2 cellular contexts compared by ENCODE assay signal in the genomic region with DNA sequence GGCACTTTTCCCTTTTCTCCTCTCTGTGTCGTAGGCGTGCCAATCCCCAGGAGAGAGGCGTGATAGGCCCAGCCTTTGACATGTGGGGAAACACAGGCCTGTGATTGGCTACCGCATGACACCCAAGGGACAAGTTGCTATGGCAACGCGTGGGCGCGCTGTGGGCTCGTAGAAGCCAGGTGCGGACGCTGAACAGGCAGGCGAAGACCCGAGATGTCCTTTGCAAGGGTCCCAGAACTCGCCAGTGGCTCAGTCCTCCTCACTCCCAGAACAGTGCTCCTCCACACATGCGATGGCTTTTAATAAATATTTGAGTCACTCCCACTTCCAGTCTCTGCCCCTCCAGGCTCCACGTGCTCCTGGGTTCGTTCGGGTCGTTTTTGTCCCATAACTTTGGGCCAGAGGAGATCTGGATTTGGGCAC.
A peak's percentile ranks its signal among the peaks of the same experiment; 100 is the strongest.
TF ChIP-seq lines count a peak whose summit lies in the region.

No MANE protein-coding gene starts in this region.

TF ChIP-seq in GM12891, 5 proteins besides CTCF, POLR2A, EP300 and RAD21:
- no peak for TF ChIP-seq POLR2AphosphoS5 (IDR thresholded peaks at IDR 0.05; ENCODE audit: low read depth, low read length)
- TF ChIP-seq PAX5 (IDR thresholded peaks at IDR 0.05; ENCODE audit: insufficient read depth, low read length, severe bottlenecking): no peak
- no peak for TF ChIP-seq POU2F2 (IDR thresholded peaks at IDR 0.05; ENCODE audit: low read depth, low read length)
- TF ChIP-seq SPI1 (IDR thresholded peaks at IDR 0.05; ENCODE audit: low read depth, low read length): no peak
- TF ChIP-seq TAF1 (IDR thresholded peaks at IDR 0.05; ENCODE audit: low read depth, low read length): no peak

TF ChIP-seq in GM12878, 131 proteins besides CTCF, POLR2A, EP300 and RAD21 (continues in another document):
- TF ChIP-seq, protein P1, sequence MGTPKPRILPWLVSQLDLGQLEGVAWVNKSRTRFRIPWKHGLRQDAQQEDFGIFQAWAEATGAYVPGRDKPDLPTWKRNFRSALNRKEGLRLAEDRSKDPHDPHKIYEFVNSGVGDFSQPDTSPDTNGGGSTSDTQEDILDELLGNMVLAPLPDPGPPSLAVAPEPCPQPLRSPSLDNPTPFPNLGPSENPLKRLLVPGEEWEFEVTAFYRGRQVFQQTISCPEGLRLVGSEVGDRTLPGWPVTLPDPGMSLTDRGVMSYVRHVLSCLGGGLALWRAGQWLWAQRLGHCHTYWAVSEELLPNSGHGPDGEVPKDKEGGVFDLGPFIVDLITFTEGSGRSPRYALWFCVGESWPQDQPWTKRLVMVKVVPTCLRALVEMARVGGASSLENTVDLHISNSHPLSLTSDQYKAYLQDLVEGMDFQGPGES (IDR thresholded peaks at IDR 0.05): peak; percentile 60; the same call in 1 of the 2 replicates
- peak; percentile 90 for TF ChIP-seq SP1 (IDR thresholded peaks at IDR 0.05; ENCODE audit: low read depth, low read length)
- peak; percentile 36; the same call in 1 of the 2 replicates for TF ChIP-seq RUNX3 (IDR thresholded peaks at IDR 0.05; ENCODE audit: low read length)
- TF ChIP-seq RB1 (IDR thresholded peaks at IDR 0.05; ENCODE audit: borderline replicate concordance): peak; percentile 81; the same call in 1 of the 2 replicates
- peak; percentile 24; the same call in 1 of the 2 replicates for TF ChIP-seq CREM (IDR thresholded peaks at IDR 0.05; ENCODE audit: low read depth)
- TF ChIP-seq, protein P2, sequence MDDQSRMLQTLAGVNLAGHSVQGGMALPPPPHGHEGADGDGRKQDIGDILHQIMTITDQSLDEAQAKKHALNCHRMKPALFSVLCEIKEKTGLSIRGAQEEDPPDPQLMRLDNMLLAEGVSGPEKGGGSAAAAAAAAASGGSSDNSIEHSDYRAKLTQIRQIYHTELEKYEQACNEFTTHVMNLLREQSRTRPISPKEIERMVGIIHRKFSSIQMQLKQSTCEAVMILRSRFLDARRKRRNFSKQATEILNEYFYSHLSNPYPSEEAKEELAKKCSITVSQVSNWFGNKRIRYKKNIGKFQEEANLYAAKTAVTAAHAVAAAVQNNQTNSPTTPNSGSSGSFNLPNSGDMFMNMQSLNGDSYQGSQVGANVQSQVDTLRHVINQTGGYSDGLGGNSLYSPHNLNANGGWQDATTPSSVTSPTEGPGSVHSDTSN (IDR thresholded peaks at IDR 0.05; ENCODE audit: insufficient replicate concordance, low read depth, low read length): peak; percentile 66
- TF ChIP-seq, protein P3, sequence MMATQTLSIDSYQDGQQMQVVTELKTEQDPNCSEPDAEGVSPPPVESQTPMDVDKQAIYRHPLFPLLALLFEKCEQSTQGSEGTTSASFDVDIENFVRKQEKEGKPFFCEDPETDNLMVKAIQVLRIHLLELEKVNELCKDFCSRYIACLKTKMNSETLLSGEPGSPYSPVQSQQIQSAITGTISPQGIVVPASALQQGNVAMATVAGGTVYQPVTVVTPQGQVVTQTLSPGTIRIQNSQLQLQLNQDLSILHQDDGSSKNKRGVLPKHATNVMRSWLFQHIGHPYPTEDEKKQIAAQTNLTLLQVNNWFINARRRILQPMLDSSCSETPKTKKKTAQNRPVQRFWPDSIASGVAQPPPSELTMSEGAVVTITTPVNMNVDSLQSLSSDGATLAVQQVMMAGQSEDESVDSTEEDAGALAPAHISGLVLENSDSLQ (IDR thresholded peaks at IDR 0.05): peak; percentile 88
- TF ChIP-seq, protein P4, sequence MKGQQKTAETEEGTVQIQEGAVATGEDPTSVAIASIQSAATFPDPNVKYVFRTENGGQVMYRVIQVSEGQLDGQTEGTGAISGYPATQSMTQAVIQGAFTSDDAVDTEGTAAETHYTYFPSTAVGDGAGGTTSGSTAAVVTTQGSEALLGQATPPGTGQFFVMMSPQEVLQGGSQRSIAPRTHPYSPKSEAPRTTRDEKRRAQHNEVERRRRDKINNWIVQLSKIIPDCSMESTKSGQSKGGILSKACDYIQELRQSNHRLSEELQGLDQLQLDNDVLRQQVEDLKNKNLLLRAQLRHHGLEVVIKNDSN (IDR thresholded peaks at IDR 0.05; ENCODE audit: borderline replicate concordance, extremely low read length, insufficient read depth, low read depth, low read length): peak; percentile 93
- peak; percentile 59 for TF ChIP-seq IKZF1 (conservative IDR thresholded peaks at IDR 0.05)
- peak; percentile 67 to 95 for TF ChIP-seq EGR1 (IDR thresholded peaks at IDR 0.05; ENCODE audit: borderline replicate concordance in 1 of 2, low read depth in 2 of 2, low read length in 2 of 2)
- TF ChIP-seq KLF5 (IDR thresholded peaks at IDR 0.05; ENCODE audit: partially characterized antibody): peak; percentile 48
- no peak for TF ChIP-seq ZZZ3 (IDR thresholded peaks at IDR 0.05; ENCODE audit: control insufficient read depth, insufficient read length, low read depth)
- TF ChIP-seq, protein P5, sequence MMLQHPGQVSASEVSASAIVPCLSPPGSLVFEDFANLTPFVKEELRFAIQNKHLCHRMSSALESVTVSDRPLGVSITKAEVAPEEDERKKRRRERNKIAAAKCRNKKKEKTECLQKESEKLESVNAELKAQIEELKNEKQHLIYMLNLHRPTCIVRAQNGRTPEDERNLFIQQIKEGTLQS (IDR thresholded peaks at IDR 0.05; ENCODE audit: borderline replicate concordance, extremely low read depth, low read depth, low read length): peak; percentile 62; the same call in 1 of the 2 replicates
- TF ChIP-seq, protein P6, sequence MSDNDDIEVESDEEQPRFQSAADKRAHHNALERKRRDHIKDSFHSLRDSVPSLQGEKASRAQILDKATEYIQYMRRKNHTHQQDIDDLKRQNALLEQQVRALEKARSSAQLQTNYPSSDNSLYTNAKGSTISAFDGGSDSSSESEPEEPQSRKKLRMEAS (IDR thresholded peaks at IDR 0.05; ENCODE audit: low read depth, low read length): peak; percentile 83
- TF ChIP-seq HCFC1 (IDR thresholded peaks at IDR 0.05; ENCODE audit: low read length): no peak
- 0 out of 2 replicates have a peak, but pooled peaks have one; percentile 80 for TF ChIP-seq TCF12 (IDR thresholded peaks at IDR 0.05; ENCODE audit: low read depth, low read length)
- peak; percentile 78; the same call in 1 of the 2 replicates for TF ChIP-seq CHD2 (IDR thresholded peaks at IDR 0.05; ENCODE audit: borderline replicate concordance, low read depth, low read length)
- TF ChIP-seq, protein P7, sequence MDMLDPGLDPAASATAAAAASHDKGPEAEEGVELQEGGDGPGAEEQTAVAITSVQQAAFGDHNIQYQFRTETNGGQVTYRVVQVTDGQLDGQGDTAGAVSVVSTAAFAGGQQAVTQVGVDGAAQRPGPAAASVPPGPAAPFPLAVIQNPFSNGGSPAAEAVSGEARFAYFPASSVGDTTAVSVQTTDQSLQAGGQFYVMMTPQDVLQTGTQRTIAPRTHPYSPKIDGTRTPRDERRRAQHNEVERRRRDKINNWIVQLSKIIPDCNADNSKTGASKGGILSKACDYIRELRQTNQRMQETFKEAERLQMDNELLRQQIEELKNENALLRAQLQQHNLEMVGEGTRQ (IDR thresholded peaks at IDR 0.05; ENCODE audit: borderline replicate concordance, low read depth, low read length): peak; percentile 92
- TF ChIP-seq MEF2B (IDR thresholded peaks at IDR 0.05; ENCODE audit: partially characterized antibody, poor library complexity, severe bottlenecking): peak; percentile 99
- TF ChIP-seq NR2F1 (conservative IDR thresholded peaks at IDR 0.05): no peak
- TF ChIP-seq MEF2A (IDR thresholded peaks at IDR 0.05; ENCODE audit: insufficient read depth, low read depth, low read length): no peak
- TF ChIP-seq HDGF (IDR thresholded peaks at IDR 0.05): no peak
- TF ChIP-seq, protein P8, sequence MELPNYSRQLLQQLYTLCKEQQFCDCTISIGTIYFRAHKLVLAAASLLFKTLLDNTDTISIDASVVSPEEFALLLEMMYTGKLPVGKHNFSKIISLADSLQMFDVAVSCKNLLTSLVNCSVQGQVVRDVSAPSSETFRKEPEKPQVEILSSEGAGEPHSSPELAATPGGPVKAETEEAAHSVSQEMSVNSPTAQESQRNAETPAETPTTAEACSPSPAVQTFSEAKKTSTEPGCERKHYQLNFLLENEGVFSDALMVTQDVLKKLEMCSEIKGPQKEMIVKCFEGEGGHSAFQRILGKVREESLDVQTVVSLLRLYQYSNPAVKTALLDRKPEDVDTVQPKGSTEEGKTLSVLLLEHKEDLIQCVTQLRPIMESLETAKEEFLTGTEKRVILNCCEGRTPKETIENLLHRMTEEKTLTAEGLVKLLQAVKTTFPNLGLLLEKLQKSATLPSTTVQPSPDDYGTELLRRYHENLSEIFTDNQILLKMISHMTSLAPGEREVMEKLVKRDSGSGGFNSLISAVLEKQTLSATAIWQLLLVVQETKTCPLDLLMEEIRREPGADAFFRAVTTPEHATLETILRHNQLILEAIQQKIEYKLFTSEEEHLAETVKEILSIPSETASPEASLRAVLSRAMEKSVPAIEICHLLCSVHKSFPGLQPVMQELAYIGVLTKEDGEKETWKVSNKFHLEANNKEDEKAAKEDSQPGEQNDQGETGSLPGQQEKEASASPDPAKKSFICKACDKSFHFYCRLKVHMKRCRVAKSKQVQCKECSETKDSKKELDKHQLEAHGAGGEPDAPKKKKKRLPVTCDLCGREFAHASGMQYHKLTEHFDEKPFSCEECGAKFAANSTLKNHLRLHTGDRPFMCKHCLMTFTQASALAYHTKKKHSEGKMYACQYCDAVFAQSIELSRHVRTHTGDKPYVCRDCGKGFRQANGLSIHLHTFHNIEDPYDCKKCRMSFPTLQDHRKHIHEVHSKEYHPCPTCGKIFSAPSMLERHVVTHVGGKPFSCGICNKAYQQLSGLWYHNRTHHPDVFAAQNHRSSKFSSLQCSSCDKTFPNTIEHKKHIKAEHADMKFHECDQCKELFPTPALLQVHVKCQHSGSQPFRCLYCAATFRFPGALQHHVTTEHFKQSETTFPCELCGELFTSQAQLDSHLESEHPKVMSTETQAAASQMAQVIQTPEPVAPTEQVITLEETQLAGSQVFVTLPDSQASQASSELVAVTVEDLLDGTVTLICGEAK (IDR thresholded peaks at IDR 0.05; ENCODE audit: borderline replicate concordance): peak; percentile 50; the same call in 1 of the 2 replicates
- TF ChIP-seq YY1 (IDR thresholded peaks at IDR 0.05; ENCODE audit: low read depth, low read length): no peak
- peak; percentile 64 for TF ChIP-seq NFYA (IDR thresholded peaks at IDR 0.05; ENCODE audit: borderline replicate concordance, low read depth, low read length)
- TF ChIP-seq, protein P9, sequence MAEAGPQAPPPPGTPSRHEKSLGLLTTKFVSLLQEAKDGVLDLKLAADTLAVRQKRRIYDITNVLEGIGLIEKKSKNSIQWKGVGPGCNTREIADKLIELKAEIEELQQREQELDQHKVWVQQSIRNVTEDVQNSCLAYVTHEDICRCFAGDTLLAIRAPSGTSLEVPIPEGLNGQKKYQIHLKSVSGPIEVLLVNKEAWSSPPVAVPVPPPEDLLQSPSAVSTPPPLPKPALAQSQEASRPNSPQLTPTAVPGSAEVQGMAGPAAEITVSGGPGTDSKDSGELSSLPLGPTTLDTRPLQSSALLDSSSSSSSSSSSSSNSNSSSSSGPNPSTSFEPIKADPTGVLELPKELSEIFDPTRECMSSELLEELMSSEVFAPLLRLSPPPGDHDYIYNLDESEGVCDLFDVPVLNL (IDR thresholded peaks at IDR 0.05; ENCODE audit: low read depth, low read length): no peak
- TF ChIP-seq POLR2AphosphoS5 (IDR thresholded peaks at IDR 0.05; ENCODE audit: low read length): no peak
- TF ChIP-seq, protein P10, sequence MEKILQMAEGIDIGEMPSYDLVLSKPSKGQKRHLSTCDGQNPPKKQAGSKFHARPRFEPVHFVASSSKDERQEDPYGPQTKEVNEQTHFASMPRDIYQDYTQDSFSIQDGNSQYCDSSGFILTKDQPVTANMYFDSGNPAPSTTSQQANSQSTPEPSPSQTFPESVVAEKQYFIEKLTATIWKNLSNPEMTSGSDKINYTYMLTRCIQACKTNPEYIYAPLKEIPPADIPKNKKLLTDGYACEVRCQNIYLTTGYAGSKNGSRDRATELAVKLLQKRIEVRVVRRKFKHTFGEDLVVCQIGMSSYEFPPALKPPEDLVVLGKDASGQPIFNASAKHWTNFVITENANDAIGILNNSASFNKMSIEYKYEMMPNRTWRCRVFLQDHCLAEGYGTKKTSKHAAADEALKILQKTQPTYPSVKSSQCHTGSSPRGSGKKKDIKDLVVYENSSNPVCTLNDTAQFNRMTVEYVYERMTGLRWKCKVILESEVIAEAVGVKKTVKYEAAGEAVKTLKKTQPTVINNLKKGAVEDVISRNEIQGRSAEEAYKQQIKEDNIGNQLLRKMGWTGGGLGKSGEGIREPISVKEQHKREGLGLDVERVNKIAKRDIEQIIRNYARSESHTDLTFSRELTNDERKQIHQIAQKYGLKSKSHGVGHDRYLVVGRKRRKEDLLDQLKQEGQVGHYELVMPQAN (conservative IDR thresholded peaks at IDR 0.05): peak; percentile 65
- peak; percentile 94 for TF ChIP-seq MXI1 (IDR thresholded peaks at IDR 0.05; ENCODE audit: low read depth, low read length)
- TF ChIP-seq RFX5 (IDR thresholded peaks at IDR 0.05; ENCODE audit: low read depth, low read length): peak; percentile 97
- peak; percentile 100 for TF ChIP-seq BMI1 (IDR thresholded peaks at IDR 0.05; ENCODE audit: borderline replicate concordance)
- no peak for TF ChIP-seq TBL1XR1 (IDR thresholded peaks at IDR 0.05; ENCODE audit: low read depth, low read length)
- peak; percentile 17; the same call in 1 of the 2 replicates for TF ChIP-seq ATF7 (IDR thresholded peaks at IDR 0.05; ENCODE audit: low read depth)
- no peak for TF ChIP-seq TARDBP (IDR thresholded peaks at IDR 0.05; ENCODE audit: borderline replicate concordance)
- TF ChIP-seq ZNF207 (IDR thresholded peaks at IDR 0.05; ENCODE audit: borderline replicate concordance): peak; percentile 54; the same call in 1 of the 2 replicates
- TF ChIP-seq HDAC6 (IDR thresholded peaks at IDR 0.05; ENCODE audit: unreplicated experiment): no peak
- TF ChIP-seq IKZF2 (IDR thresholded peaks at IDR 0.05): peak in 1 of 2 experiments; percentile 64; a peak in 1 of 4 replicates
- TF ChIP-seq, protein P11, sequence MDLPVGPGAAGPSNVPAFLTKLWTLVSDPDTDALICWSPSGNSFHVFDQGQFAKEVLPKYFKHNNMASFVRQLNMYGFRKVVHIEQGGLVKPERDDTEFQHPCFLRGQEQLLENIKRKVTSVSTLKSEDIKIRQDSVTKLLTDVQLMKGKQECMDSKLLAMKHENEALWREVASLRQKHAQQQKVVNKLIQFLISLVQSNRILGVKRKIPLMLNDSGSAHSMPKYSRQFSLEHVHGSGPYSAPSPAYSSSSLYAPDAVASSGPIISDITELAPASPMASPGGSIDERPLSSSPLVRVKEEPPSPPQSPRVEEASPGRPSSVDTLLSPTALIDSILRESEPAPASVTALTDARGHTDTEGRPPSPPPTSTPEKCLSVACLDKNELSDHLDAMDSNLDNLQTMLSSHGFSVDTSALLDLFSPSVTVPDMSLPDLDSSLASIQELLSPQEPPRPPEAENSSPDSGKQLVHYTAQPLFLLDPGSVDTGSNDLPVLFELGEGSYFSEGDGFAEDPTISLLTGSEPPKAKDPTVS (IDR thresholded peaks at IDR 0.05; ENCODE audit: low read depth, low read length): no peak
- peak; percentile 89 for TF ChIP-seq RAD51 (IDR thresholded peaks at IDR 0.05)
- TF ChIP-seq DPF2 (IDR thresholded peaks at IDR 0.05): peak; percentile 65
- TF ChIP-seq BHLHE40 (IDR thresholded peaks at IDR 0.05; ENCODE audit: borderline replicate concordance in 1 of 2, low read depth in 2 of 2, low read length in 1 of 2): peak; percentile 68 to 83
